8 cellular contexts compared by ENCODE assay signal in the genomic region with DNA sequence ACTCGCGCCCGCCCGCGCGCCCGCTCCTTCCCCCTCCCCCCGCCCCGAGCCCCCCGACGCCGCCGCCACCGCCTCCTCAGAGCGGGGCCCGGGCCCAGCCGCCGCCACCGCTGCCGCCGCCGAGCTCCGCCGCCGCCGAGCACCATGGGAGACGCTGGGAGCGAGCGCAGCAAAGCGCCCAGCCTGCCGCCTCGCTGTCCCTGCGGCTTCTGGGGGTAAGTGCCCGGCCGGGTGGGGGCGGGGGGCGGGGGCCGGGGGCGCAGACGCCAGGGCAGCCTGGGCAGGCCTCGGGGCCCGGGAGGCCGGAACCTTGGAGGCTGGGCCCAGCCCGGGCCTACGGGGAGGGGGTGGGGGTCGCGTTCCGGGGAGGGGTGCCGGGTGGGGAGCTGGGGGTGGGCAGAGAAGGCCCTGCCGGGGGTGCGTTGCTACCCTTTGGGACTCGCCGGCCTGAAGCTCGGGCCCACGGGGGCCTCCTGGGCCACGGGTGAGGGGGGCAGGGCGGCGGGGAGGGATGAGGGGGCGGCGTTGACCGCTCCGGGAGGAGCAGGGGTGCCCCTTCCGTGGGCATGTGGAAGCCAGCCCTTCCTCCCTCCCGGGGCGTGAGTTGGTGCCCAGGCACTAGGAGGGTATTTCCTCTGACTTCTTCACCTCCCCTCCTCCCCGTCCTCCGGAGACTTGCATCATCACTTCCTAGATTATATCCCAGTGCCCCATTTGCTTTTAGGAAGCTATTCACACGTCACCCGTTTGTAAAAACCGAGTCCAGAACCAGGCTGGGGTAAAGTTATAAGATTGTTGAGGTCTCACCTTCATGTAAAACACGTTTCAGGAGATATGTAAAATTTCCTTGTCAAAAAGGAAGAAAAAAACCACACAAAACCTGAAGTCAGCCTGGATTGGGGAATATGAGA. TPM values are rescaled to one million over a fixed set of nuclear protein-coding genes. Genes with fewer than 3 reads are reported as not detected.
DNase-seq lines count a peak whose midpoint lies in the region; ATAC-seq and TF ChIP-seq lines count a peak whose summit lies in the region.

No MANE protein-coding gene starts in this region.

- peak overlapping the region; percentile 99 for H3K27ac ChIP-seq in HL-60 (replicated peaks)

- H3K4me3 Mint-ChIP-seq in T-cell = peak overlapping the region; percentile 94 to 99 (median 98)

- no peaks in the 10 kb centered on the region for H3K36me3 Mint-ChIP-seq in T-cell

- POLR2A ChIA-PET in T-cell (lab: Charles Lee) = interaction anchor here in 1 of 2 donors (0.7 to 2.1 kb wide), 3 partner anchors 7 to 1523 kb away, joined by 5 to 10 read pairs (median 10); no protein-coding TSS in a partner anchor

- intact Hi-C loops in left ventricle myocardium superior (cut with micrococcal nuclease) = no loop called here

- peak overlapping the region; percentile 83 for H3K4me3 ChIP-seq in HL-60 (replicated peaks; ENCODE audit: insufficient read depth, low read length)

- no peaks in the 10 kb centered on the region for H3K27me3 Mint-ChIP-seq in T-cell

- no peaks in the 10 kb centered on the region for H3K27me3 ChIP-seq in HL-60 (ENCODE audit: insufficient read depth, poor library complexity, severe bottlenecking)

- H3K9me3 Mint-ChIP-seq in T-cell = no peaks in the 10 kb centered on the region

- ATAC-seq in T-cell (replicated peaks in 1 of 4) = peak; percentile 15 to 41 (median 32)
- peak; percentile 4 for ATAC-seq in left ventricle myocardium superior
- ATAC-seq in HG03159 (IDR thresholded peaks at IDR 0.05; ENCODE audit: unreplicated experiment) = no peak

- H3K4me1 Mint-ChIP-seq in T-cell = peaks cover 65 to 70% (median 66%) of the 10 kb centered on the region in 3 donors

- CTCF ChIA-PET in T-cell (lab: Charles Lee) = interaction anchor here in 1 of 2 donors (0.6 to 1.4 kb wide), 5 partner anchors 8 to 282 kb away, joined by 3 to 5 read pairs (median 3); no protein-coding TSS in a partner anchor

- in situ Hi-C loops in Caki2 (cut with HindIII; ENCODE audit: low pct_unique_long_range_greater_than_20kb, low sequenced_read_pairs) = no loop called here

- DNase-seq in Caki2 (ENCODE audit: low read depth) (peak; percentile 52), HL-60 (ENCODE audit: low read depth in 1 of 2, low spot score in 1 of 2) (peak; percentile 52 to 68), T-cell (peak; percentile 2 to 52 (median 24)), amniotic stem cell (lab: John Stamatoyannopoulos, UW) (peak; percentile 42), left ventricle myocardium superior (peak; percentile 61), pulmonary artery endothelial cell (ENCODE audit: low read depth, low spot score) (peak; percentile 33), DMS79 (lab: John Stamatoyannopoulos, UW) (no peak)

- TF ChIP-seq CTCF in HL-60 (IDR thresholded peaks at IDR 0.05; ENCODE audit: insufficient read depth, low read length) = no peak

- peak overlapping the region; percentile 80 to 85 for H3K27ac Mint-ChIP-seq in T-cell

RNA-seq across cellular contexts. Expression of a gene that starts 0.5 kb away (rescaled TPM):
- total RNA-seq in Caki2 (2014; rRNA removed; shearing (Covaris generic); ENCODE audit: low replicate concordance) = 16.0 and 29.4 TPM in 2 replicates
- total RNA-seq in T-cell (10 to 100 TPM; 35.6 to 59.3 (median 36.4) TPM), left ventricle myocardium superior (83.5 TPM), pulmonary artery endothelial cell (20.3 and 23.5 TPM in 2 replicates)
